In the genomic region with DNA sequence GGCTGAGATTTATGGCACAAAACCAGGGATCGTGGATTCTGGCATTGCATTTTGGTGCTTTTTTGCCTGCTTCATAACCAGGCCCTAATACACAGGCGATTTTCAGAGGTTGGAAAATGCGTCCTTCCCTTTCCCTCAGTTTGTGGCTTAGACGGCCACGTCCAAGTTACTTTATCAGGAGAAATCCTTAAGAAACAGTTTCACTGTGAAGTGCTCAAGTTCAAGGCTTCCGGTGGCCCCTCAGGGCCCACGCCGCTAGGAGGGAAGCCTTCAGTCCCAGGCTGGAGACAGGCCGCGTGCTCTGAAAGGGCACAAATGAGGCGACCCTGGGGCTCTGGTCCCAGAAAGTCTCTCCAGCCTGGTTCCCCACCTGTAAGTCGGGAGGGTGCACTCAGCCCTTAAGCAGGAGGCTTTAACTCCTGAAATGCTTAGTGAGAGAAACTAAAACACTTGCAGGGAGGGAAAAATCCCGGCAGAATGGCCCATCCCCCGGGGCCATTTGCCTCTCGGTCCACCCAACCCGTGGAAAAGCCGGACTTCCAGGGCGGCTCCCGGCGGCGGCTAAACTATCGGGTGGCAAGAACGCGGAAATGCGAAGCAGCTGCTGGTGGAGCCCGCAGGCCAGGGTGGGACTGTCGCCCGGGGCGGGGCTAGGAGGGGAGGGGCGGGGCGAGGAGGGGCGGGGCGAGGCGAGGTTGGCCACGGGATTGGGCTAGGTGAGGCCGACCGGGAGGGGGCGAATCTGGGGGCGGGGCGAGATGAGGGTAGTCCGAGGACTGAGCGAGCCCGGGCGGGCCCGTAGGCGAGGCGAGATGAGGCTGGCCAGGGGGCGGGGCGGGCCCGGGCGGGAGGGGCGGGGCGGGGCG, we compare ENCODE assay signal across 8 cellular contexts. TPM values are rescaled to one million over a fixed set of nuclear protein-coding genes. Genes with fewer than 3 reads are reported as not detected.
A peak's percentile ranks its signal among the peaks of the same experiment; 100 is the strongest.
DNase-seq lines count a peak whose midpoint lies in the region; ATAC-seq and TF ChIP-seq lines count a peak whose summit lies in the region.

No MANE protein-coding gene starts in this region.

- peaks cover 6% of the 10 kb centered on the region for H3K4me1 Mint-ChIP-seq in activated naive CD8-positive, alpha-beta T cell treated with anti-CD3 and anti-CD28 coated beads, Interleukin-2, amount 10 ng/mL, durations not matched to agents 7 days and 5 days

- H3K4ac ChIP-seq in trophoblast cell (ENCODE audit: low read depth, low read length): no peak overlapping the region

- peak overlapping the region; percentile 89 for H3K27ac Mint-ChIP-seq in activated naive CD8-positive, alpha-beta T cell treated with anti-CD3 and anti-CD28 coated beads, Interleukin-2, amount 10 ng/mL, durations not matched to agents 7 days and 5 days

- peak overlapping the region; percentile 53 for H3K4me3 ChIP-seq in GM12875 (ENCODE audit: low read depth, low read length)
- H3K4me3 ChIP-seq in trophoblast cell (ENCODE audit: low read depth, low read length): peak overlapping the region; percentile 20
- peak overlapping the region; percentile 26 to 72 (median 60) for H3K4me3 ChIP-seq in tibial nerve

- TF ChIP-seq POLR2A in tibial nerve (IDR thresholded peaks at IDR 0.05): peak in 1 of 2 donors; percentile 37

- H3K27me3 Mint-ChIP-seq in activated naive CD8-positive, alpha-beta T cell treated with anti-CD3 and anti-CD28 coated beads, Interleukin-2, amount 10 ng/mL, durations not matched to agents 7 days and 5 days: peaks cover 6% of the 10 kb centered on the region

- H3K79me1 ChIP-seq in trophoblast cell (ENCODE audit: low read length): peaks cover 10% of the 10 kb centered on the region

- H3K79me2 ChIP-seq in trophoblast cell (ENCODE audit: control insufficient read depth, insufficient read depth, low read length, poor library complexity): peaks cover 5% of the 10 kb centered on the region

- no CpG with 5 or more reads among the region's 54 CpGs for WGBS in trophoblast cell (ENCODE audit: extremely low coverage, insufficient coverage, insufficient read length)
- 5 to 6% methylated on average over 27 to 36 of the region's 54 CpGs for WGBS in tibial nerve, 2 donors

- peak overlapping the region; percentile 83 for H3K4me3 Mint-ChIP-seq in activated naive CD8-positive, alpha-beta T cell treated with anti-CD3 and anti-CD28 coated beads, Interleukin-2, amount 10 ng/mL, durations not matched to agents 7 days and 5 days

- no peak overlapping the region for H2AK5ac ChIP-seq in trophoblast cell (ENCODE audit: low read length)

- ATAC-seq in HG02759 (IDR thresholded peaks at IDR 0.05; ENCODE audit: unreplicated experiment) (peak; percentile 68), Right ventricle myocardium superior (ENCODE audit: poor library complexity) (peak; percentile 92)
- peak; percentile 94 for ATAC-seq in activated naive CD8-positive, alpha-beta T cell treated with anti-CD3 and anti-CD28 coated beads, Interleukin-2, amount 10 ng/mL, durations not matched to agents 7 days and 5 days (ENCODE audit: low read depth)

- POLR2A ChIA-PET in activated naive CD8-positive, alpha-beta T cell treated with anti-CD3 and anti-CD28 coated beads, Interleukin-2, amount 10 ng/mL, durations not matched to agents 7 days and 5 days (lab: Charles Lee): interaction anchor here (1.0 to 2.4 kb wide), 7 partner anchors 9 to 342 kb away, joined by 3 to 17 read pairs (median 4); a partner anchor contains a TSS

- peak overlapping the region; percentile 80 for H3K4me2 ChIP-seq in trophoblast cell (ENCODE audit: low read length)

- H3K27ac ChIP-seq in trophoblast cell (ENCODE audit: low read depth, low read length) (peak overlapping the region; percentile 40), tibial nerve (peak overlapping the region; percentile 6 to 95 (median 93))

- no peaks in the 10 kb centered on the region for H3K36me3 Mint-ChIP-seq in activated naive CD8-positive, alpha-beta T cell treated with anti-CD3 and anti-CD28 coated beads, Interleukin-2, amount 10 ng/mL, durations not matched to agents 7 days and 5 days

- H3K9me3 Mint-ChIP-seq in activated naive CD8-positive, alpha-beta T cell treated with anti-CD3 and anti-CD28 coated beads, Interleukin-2, amount 10 ng/mL, durations not matched to agents 7 days and 5 days: no peaks in the 10 kb centered on the region

- TF ChIP-seq CTCF in GM12875 (IDR thresholded peaks at IDR 0.05; ENCODE audit: borderline replicate concordance, insufficient read depth, low read depth, low read length) (no peak), tibial nerve (IDR thresholded peaks at IDR 0.05) (peak in 2 of 5 experiments; percentile 12 to 28)

- H4K91ac ChIP-seq in trophoblast cell (ENCODE audit: low read depth, low read length): peak overlapping the region; percentile 59

- H3K23ac ChIP-seq in trophoblast cell (ENCODE audit: low read length): no peak overlapping the region

- peak overlapping the region; percentile 30 for H4K8ac ChIP-seq in trophoblast cell (ENCODE audit: low read depth, low read length)

- peak overlapping the region; percentile 1 for H4K12ac ChIP-seq in trophoblast cell (ENCODE audit: low read depth, low read length)

- peak overlapping the region; percentile 5 for H3K18ac ChIP-seq in trophoblast cell (ENCODE audit: low read length)

- no peak overlapping the region for H3K9ac ChIP-seq in trophoblast cell (ENCODE audit: low read length)

- TF ChIP-seq EP300 in tibial nerve (IDR thresholded peaks at IDR 0.05): no peak

- H3K27me3 ChIP-seq in trophoblast cell (ENCODE audit: insufficient read depth, low read length) (no peaks in the 10 kb centered on the region), tibial nerve (no peaks in the 10 kb centered on the region)

- peak; percentile 86 for DNase-seq in NCI-H1105 treated with DMSO at 0.1 percent for 48 hours (lab: John Stamatoyannopoulos, UW)
- DNase-seq in SKM-1 treated with dmso at 0.1 percent for 144 hours (lab: John Stamatoyannopoulos, UW; ENCODE audit: unreplicated experiment): peak; percentile 84
- DNase-seq in activated naive CD8-positive, alpha-beta T cell treated with anti-CD3 and anti-CD28 coated beads, Interleukin-2, amount 10 ng/mL, durations not matched to agents 7 days and 5 days: peak; percentile 96
- peak; percentile 99 for DNase-seq in Right ventricle myocardium superior
- DNase-seq in trophoblast cell: peak; percentile 94 to 96
- peak; percentile 95 to 97 for DNase-seq in tibial nerve (ENCODE audit: low spot score in 2 of 2)

- H3K36me3 ChIP-seq in trophoblast cell (ENCODE audit: control insufficient read depth in 1 of 2, insufficient read depth in 2 of 2, low read length in 2 of 2) (no peaks in the 10 kb centered on the region), tibial nerve (no peaks in the 10 kb centered on the region)

- no peak overlapping the region for H2BK5ac ChIP-seq in trophoblast cell (ENCODE audit: low read depth, low read length, poor library complexity)

- intact Hi-C loops in Right ventricle myocardium superior (cut with DNase I): no loop called here

- H2BK120ac ChIP-seq in trophoblast cell (ENCODE audit: insufficient read depth, low read length, poor library complexity): peak overlapping the region; percentile 63

- peak overlapping the region; percentile 36 for H3K14ac ChIP-seq in trophoblast cell (ENCODE audit: low read length)

- H3K4me1 ChIP-seq in trophoblast cell (ENCODE audit: control insufficient read depth in 1 of 2, insufficient read depth in 2 of 2, low read length in 2 of 2): peaks cover 3 to 11% of the 10 kb centered on the region in 2 experiments
- H3K4me1 ChIP-seq in tibial nerve: peaks cover 0 to 32% (median 23%) of the 10 kb centered on the region in 4 donors

- H2AFZ ChIP-seq in trophoblast cell (ENCODE audit: insufficient read depth, low read length, poor library complexity): peak overlapping the region; percentile 20

- H2BK12ac ChIP-seq in trophoblast cell (ENCODE audit: low read length): no peak overlapping the region

- H3K9me3 ChIP-seq in trophoblast cell (ENCODE audit: insufficient read depth, low read depth, low read length): no peaks in the 10 kb centered on the region
- no peaks in the 10 kb centered on the region for H3K9me3 ChIP-seq in tibial nerve

RNA-seq across cellular contexts. Expression of a gene that starts 0.6 kb away (rescaled TPM):
- 10 to 100 TPM; 19.0 to 20.8 TPM for total RNA-seq in activated naive CD8-positive, alpha-beta T cell treated with anti-CD3 and anti-CD28 coated beads, Interleukin-2, amount 10 ng/mL, durations not matched to agents 7 days and 5 days
- total RNA-seq in Right ventricle myocardium superior: 6.9 TPM
- 18.5 and 18.7 TPM in 2 replicates for polyA plus RNA-seq in trophoblast cell (2013)
- total RNA-seq in tibial nerve: 100 to 1,000 TPM in 3 of 4 donors, 10 to 100 TPM in 1; 49.8 to 120 (median 112) TPM

Comparison
In these comparisons a context has a peak if more than half of its experiments do, and no peak if none do; other contexts are left out.
1. Peak in every context shown above with its lines: DNase-seq, ATAC-seq, H3K4me3 ChIP-seq and H3K27ac ChIP-seq.